ENCODE assay signal across 1 cellular context in genomic region chr11:112315057-112315720, GRCh38.
TF ChIP-seq lines count a peak whose summit lies in the region.

No MANE protein-coding gene starts in this region.

TF ChIP-seq in IMR-90, 13 proteins besides CTCF, POLR2A, EP300 and RAD21:
- TF ChIP-seq MAFK (IDR thresholded peaks at IDR 0.05; ENCODE audit: low read depth, low read length): no peak
- TF ChIP-seq ELK1 (IDR thresholded peaks at IDR 0.05; ENCODE audit: borderline replicate concordance, low read depth, low read length): no peak
- TF ChIP-seq NFE2L2 (IDR thresholded peaks at IDR 0.05; ENCODE audit: low read depth, low read length): no peak
- no peak for TF ChIP-seq USF2 (IDR thresholded peaks at IDR 0.05; ENCODE audit: low read depth, low read length)
- no peak for TF ChIP-seq MXI1 (IDR thresholded peaks at IDR 0.05; ENCODE audit: borderline replicate concordance, low read depth, low read length)
- TF ChIP-seq RCOR1 (IDR thresholded peaks at IDR 0.05; ENCODE audit: insufficient replicate concordance, low read length): no peak
- no peak for TF ChIP-seq BHLHE40 (IDR thresholded peaks at IDR 0.05; ENCODE audit: low read depth, low read length)
- no peak for TF ChIP-seq CHD1 (IDR thresholded peaks at IDR 0.05; ENCODE audit: low read depth, low read length)
- no peak for TF ChIP-seq CEBPB (IDR thresholded peaks at IDR 0.05; ENCODE audit: low read depth, low read length)
- no peak for TF ChIP-seq FOS (IDR thresholded peaks at IDR 0.05; ENCODE audit: low read depth, low read length)
